Comparison of ENCODE assay signal across 8 cellular contexts in genomic region chr20:44888226-44889103, GRCh38. TPM values are rescaled to one million over a fixed set of nuclear protein-coding genes. Genes with fewer than 3 reads are reported as not detected.
DNase-seq lines count a peak whose midpoint lies in the region; ATAC-seq and TF ChIP-seq lines count a peak whose summit lies in the region.

No MANE protein-coding gene starts in this region.

- TF ChIP-seq POLR2A in tibial nerve (IDR thresholded peaks at IDR 0.05) = no peak

- no peak overlapping the region for H3K18ac ChIP-seq in trophoblast cell (ENCODE audit: low read length)

- H3K79me2 ChIP-seq in OCI-LY1 (ENCODE audit: insufficient read depth, low read length) (peaks cover 78% of the 10 kb centered on the region), trophoblast cell (ENCODE audit: control insufficient read depth, insufficient read depth, low read length, poor library complexity) (peaks cover 22% of the 10 kb centered on the region)

- no peak overlapping the region for H4K12ac ChIP-seq in trophoblast cell (ENCODE audit: low read depth, low read length)

- H3K9ac ChIP-seq in OCI-LY1 (ENCODE audit: low read length) (no peak overlapping the region; the same call in 1 of the 2 replicates), trophoblast cell (ENCODE audit: low read length) (no peak overlapping the region)

- H3F3A ChIP-seq in OCI-LY1 (ENCODE audit: insufficient read depth, low read length) = no peaks in the 10 kb centered on the region

- no peak for TF ChIP-seq EP300 in tibial nerve (IDR thresholded peaks at IDR 0.05)

- H3K14ac ChIP-seq in trophoblast cell (ENCODE audit: low read length) = no peak overlapping the region

- no peaks in the 10 kb centered on the region for H3K9me3 ChIP-seq in OCI-LY1 (ENCODE audit: low read length)
- no peaks in the 10 kb centered on the region for H3K9me3 ChIP-seq in trophoblast cell (ENCODE audit: insufficient read depth, low read depth, low read length)
- H3K9me3 ChIP-seq in tibial nerve = no peaks in the 10 kb centered on the region
- no peaks in the 10 kb centered on the region for H3K9me3 ChIP-seq in right cardiac atrium (ENCODE audit: control insufficient read depth, low read length)

- H2AFZ ChIP-seq in OCI-LY1 (ENCODE audit: low read length) = no peak overlapping the region
- H2AFZ ChIP-seq in trophoblast cell (ENCODE audit: insufficient read depth, low read length, poor library complexity) = no peak overlapping the region

- H3K23ac ChIP-seq in trophoblast cell (ENCODE audit: low read length) = no peak overlapping the region

- H3K27ac ChIP-seq in OCI-LY1 (ENCODE audit: low read depth, low read length, poor library complexity, severe bottlenecking) (no peak overlapping the region), dorsolateral prefrontal cortex (peak overlapping the region in 13 of 59 donors; percentile 2 to 60 (median 24)), trophoblast cell (ENCODE audit: low read depth, low read length) (no peak overlapping the region), tibial nerve (peak overlapping the region in 1 of 4 donors; percentile 10), right cardiac atrium (ENCODE audit: low read length) (no peak overlapping the region)

- peak overlapping the region; percentile 30; the same call in 1 of the 2 replicates for H3K4me3 ChIP-seq in GM12864 (ENCODE audit: low read depth, low read length)
- peak overlapping the region; percentile 99 for H3K4me3 ChIP-seq in OCI-LY1 (ENCODE audit: low read depth, low read length, poor library complexity, severe bottlenecking)
- peak overlapping the region in 49 of 59 donors; percentile 2 to 100 (median 97) for H3K4me3 ChIP-seq in dorsolateral prefrontal cortex
- H3K4me3 ChIP-seq in trophoblast cell (ENCODE audit: low read depth, low read length) = no peak overlapping the region
- no peak overlapping the region for H3K4me3 ChIP-seq in tibial nerve
- H3K4me3 ChIP-seq in right cardiac atrium (ENCODE audit: low read length) = no peak overlapping the region

- no CpG with 5 or more reads among the region's 6 CpGs for WGBS in trophoblast cell (ENCODE audit: extremely low coverage, insufficient coverage, insufficient read length)
- WGBS in tibial nerve, 2 donors = 68% methylated on average over 6 of the region's 6 CpGs
- WGBS in right cardiac atrium = 61% methylated on average over 6 of the region's 6 CpGs

- peak overlapping the region; percentile 92 for H3K4me2 ChIP-seq in OCI-LY1 (ENCODE audit: low read length)
- H3K4me2 ChIP-seq in trophoblast cell (ENCODE audit: low read length) = no peak overlapping the region

- H4K91ac ChIP-seq in trophoblast cell (ENCODE audit: low read depth, low read length) = no peak overlapping the region

- H3K36me3 ChIP-seq in OCI-LY1 (ENCODE audit: insufficient read depth, low read length) = peaks cover 45% of the 10 kb centered on the region
- H3K36me3 ChIP-seq in trophoblast cell (ENCODE audit: control insufficient read depth in 1 of 2, insufficient read depth in 2 of 2, low read length in 2 of 2) = no peaks in the 10 kb centered on the region
- H3K36me3 ChIP-seq in tibial nerve = peaks cover 0 to 6% (median 0%) of the 10 kb centered on the region in 3 donors

- intact Hi-C loops in dorsolateral prefrontal cortex (cut with DNase I) = loop anchor here (5.0 to 10.0 kb wide), 2 partner anchors 79 to 674 kb away; partner anchors contain the start of genes OSER1 (in 2 of the 2) and STK4 (in 2 of the 2)
- intact Hi-C loops in right cardiac atrium (cut with DNase I) = no loop called here

- no peak for TF ChIP-seq CTCF in GM12864 (IDR thresholded peaks at IDR 0.05; ENCODE audit: low read depth, low read length, missing control alignments)
- TF ChIP-seq CTCF in OCI-LY1 (IDR thresholded peaks at IDR 0.05; ENCODE audit: low read length) = no peak; the same call in 1 of the 2 replicates
- peak in 25 of 56 donors; percentile 11 to 48 (median 24) for TF ChIP-seq CTCF in dorsolateral prefrontal cortex (IDR thresholded peaks at IDR 0.05 in 54 of 56, conservative IDR thresholded peaks at IDR 0.05 in 2 of 56; ENCODE audit: low read depth in 1 of 56, partially characterized antibody in 56 of 56)
- TF ChIP-seq CTCF in tibial nerve (IDR thresholded peaks at IDR 0.05) = peak in 2 of 5 experiments; percentile 21 to 29

- no peak overlapping the region for H2BK5ac ChIP-seq in trophoblast cell (ENCODE audit: low read depth, low read length, poor library complexity)

- ATAC-seq in right cardiac atrium = no peak

- peaks cover 47% of the 10 kb centered on the region for H3K4me1 ChIP-seq in OCI-LY1 (ENCODE audit: insufficient read depth, low read length, severe bottlenecking)
- H3K4me1 ChIP-seq in trophoblast cell (ENCODE audit: control insufficient read depth in 1 of 2, insufficient read depth in 2 of 2, low read length in 2 of 2) = peaks cover 8 to 10% of the 10 kb centered on the region in 2 experiments
- H3K4me1 ChIP-seq in tibial nerve = peaks cover 0 to 77% (median 26%) of the 10 kb centered on the region in 4 donors
- peaks cover 8% of the 10 kb centered on the region for H3K4me1 ChIP-seq in right cardiac atrium (ENCODE audit: control insufficient read depth, insufficient read depth, low read length)

- peaks cover 13% of the 10 kb centered on the region for H3K79me1 ChIP-seq in trophoblast cell (ENCODE audit: low read length)

- no peak overlapping the region for H4K8ac ChIP-seq in trophoblast cell (ENCODE audit: low read depth, low read length)

- no peak overlapping the region for H2BK120ac ChIP-seq in trophoblast cell (ENCODE audit: insufficient read depth, low read length, poor library complexity)

- H2BK12ac ChIP-seq in trophoblast cell (ENCODE audit: low read length) = no peak overlapping the region

- peak overlapping the region; percentile 72 for H3K4ac ChIP-seq in trophoblast cell (ENCODE audit: low read depth, low read length)

- no peak overlapping the region for H2AK5ac ChIP-seq in trophoblast cell (ENCODE audit: low read length)

- no peak for DNase-seq in GM12864 (ENCODE audit: low read depth)
- DNase-seq in dorsolateral prefrontal cortex = no peak
- DNase-seq in trophoblast cell = peak in 1 of 2 donors; percentile 94
- no peak for DNase-seq in NCI-H345 treated with DMSO at 0.1 percent for 48 hours (lab: John Stamatoyannopoulos, UW; ENCODE audit: unreplicated experiment)
- no peak for DNase-seq in tibial nerve (ENCODE audit: low spot score in 2 of 2)
- DNase-seq in NCI-H748 (lab: John Stamatoyannopoulos, UW; ENCODE audit: unreplicated experiment) = no peak
- DNase-seq in right cardiac atrium = no peak

- no peaks in the 10 kb centered on the region for H3K9me2 ChIP-seq in OCI-LY1 (ENCODE audit: low read depth, low read length)

- no peaks in the 10 kb centered on the region for H3K27me3 ChIP-seq in OCI-LY1 (ENCODE audit: insufficient read depth, low read length)
- no peaks in the 10 kb centered on the region for H3K27me3 ChIP-seq in dorsolateral prefrontal cortex
- H3K27me3 ChIP-seq in trophoblast cell (ENCODE audit: insufficient read depth, low read length) = no peaks in the 10 kb centered on the region
- H3K27me3 ChIP-seq in tibial nerve = no peaks in the 10 kb centered on the region
- no peaks in the 10 kb centered on the region for H3K27me3 ChIP-seq in right cardiac atrium (ENCODE audit: control insufficient read depth, insufficient read depth)

- H4K20me1 ChIP-seq in OCI-LY1 (ENCODE audit: insufficient read depth, low read length) = peaks cover 2% of the 10 kb centered on the region; the same call in 1 of the 2 replicates

RNA-seq across cellular contexts. Expression of gene YWHAB, which starts 3.0 kb away (rescaled TPM):
- total RNA-seq in dorsolateral prefrontal cortex (100 to 1,000 TPM; 122 to 473 (median 343) TPM), tibial nerve (100 to 1,000 TPM in 1 of 4 donors, 10 to 100 TPM in 3; 97.9 to 119 (median 98.3) TPM), right cardiac atrium (100 to 1,000 TPM in 3 of 4 donors, 10 to 100 TPM in 1; 87.8 to 121 (median 111) TPM)
- 218 and 228 TPM in 2 replicates for polyA plus RNA-seq in trophoblast cell (2013)
- polyA plus RNA-seq in right cardiac atrium = 53.4 TPM

RNA-seq across cellular contexts. Expression of gene PABPC1L, which starts 21.4 kb away (rescaled TPM):
- total RNA-seq in dorsolateral prefrontal cortex = 10 to 100 TPM in 102 of 120 experiments, 1 to 10 TPM in 18; 5.6 to 24.7 (median 14.3) TPM
- 27.4 and 27.7 TPM in 2 replicates for polyA plus RNA-seq in trophoblast cell (2013)
- total RNA-seq in tibial nerve = 10 to 100 TPM; 11.8 to 27.9 (median 16.0) TPM
- total RNA-seq in right cardiac atrium = 1 to 10 TPM; 3.6 to 5.3 (median 4.1) TPM
- 3.3 TPM for polyA plus RNA-seq in right cardiac atrium

Comparison
In these comparisons a context has a peak if more than half of its experiments do, and no peak if none do; other contexts are left out.
1. H3K4me3 ChIP-seq: peak in GM12864 (single experiment), OCI-LY1 (single experiment) and dorsolateral prefrontal cortex (49 of 59); none in trophoblast cell (single experiment), tibial nerve (0 of 4) and right cardiac atrium (single experiment).
2. intact Hi-C loops: an anchor here in dorsolateral prefrontal cortex (5.0 to 10.0 kb wide); none called in right cardiac atrium.